ENCODE assay signal across 1 cellular context in the genomic region with DNA sequence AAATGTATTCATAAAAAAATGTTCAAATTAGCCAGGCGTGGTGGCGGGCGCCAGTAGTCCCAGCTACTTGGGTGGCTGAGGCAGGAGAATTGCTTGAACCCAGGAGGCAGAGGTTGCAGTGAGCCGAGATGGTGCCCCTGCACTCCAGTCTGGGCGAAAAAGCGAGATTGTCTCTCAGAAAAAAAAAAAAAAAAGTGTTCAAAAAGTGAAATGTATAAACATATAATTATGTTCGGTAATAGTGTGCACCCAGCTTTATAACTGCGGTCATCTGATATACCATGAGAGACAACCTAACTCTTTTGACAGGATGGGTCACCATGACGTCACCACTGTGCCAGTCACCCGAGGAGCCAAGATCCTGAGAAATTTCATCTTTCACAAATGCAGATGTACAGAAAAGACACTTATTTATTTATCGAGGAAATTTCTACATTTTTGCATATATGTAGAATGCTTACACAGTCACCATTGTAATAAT.
TF ChIP-seq lines count a peak whose summit lies in the region.

No MANE protein-coding gene starts in this region.

TF ChIP-seq in HEK293, 187 proteins besides CTCF, POLR2A, EP300 and RAD21 (continued from another document and continues in another):
- TF ChIP-seq, protein P1, sequence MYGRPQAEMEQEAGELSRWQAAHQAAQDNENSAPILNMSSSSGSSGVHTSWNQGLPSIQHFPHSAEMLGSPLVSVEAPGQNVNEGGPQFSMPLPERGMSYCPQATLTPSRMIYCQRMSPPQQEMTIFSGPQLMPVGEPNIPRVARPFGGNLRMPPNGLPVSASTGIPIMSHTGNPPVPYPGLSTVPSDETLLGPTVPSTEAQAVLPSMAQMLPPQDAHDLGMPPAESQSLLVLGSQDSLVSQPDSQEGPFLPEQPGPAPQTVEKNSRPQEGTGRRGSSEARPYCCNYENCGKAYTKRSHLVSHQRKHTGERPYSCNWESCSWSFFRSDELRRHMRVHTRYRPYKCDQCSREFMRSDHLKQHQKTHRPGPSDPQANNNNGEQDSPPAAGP (tag by site-specific recombination; IDR thresholded peaks at IDR 0.05) = no peak
- peak; percentile 2 for TF ChIP-seq ZBTB20 (tag by site-specific recombination; IDR thresholded peaks at IDR 0.05)
- no peak for TF ChIP-seq ZNF521 (tag by site-specific recombination; IDR thresholded peaks at IDR 0.05)
- TF ChIP-seq ZNF571 (tag by site-specific recombination; IDR thresholded peaks at IDR 0.05) = no peak
- no peak for TF ChIP-seq ZNF202 (tag by site-specific recombination; IDR thresholded peaks at IDR 0.05; ENCODE audit: borderline replicate concordance)
- no peak for TF ChIP-seq PATZ1 (tag by site-specific recombination; IDR thresholded peaks at IDR 0.05)
- TF ChIP-seq ZNF114 (tag by site-specific recombination; IDR thresholded peaks at IDR 0.05) = no peak
- no peak for TF ChIP-seq ZNF48 (tag by site-specific recombination; IDR thresholded peaks at IDR 0.05)
- no peak for TF ChIP-seq GLI4 (tag by site-specific recombination; IDR thresholded peaks at IDR 0.05)
- TF ChIP-seq, protein P2, sequence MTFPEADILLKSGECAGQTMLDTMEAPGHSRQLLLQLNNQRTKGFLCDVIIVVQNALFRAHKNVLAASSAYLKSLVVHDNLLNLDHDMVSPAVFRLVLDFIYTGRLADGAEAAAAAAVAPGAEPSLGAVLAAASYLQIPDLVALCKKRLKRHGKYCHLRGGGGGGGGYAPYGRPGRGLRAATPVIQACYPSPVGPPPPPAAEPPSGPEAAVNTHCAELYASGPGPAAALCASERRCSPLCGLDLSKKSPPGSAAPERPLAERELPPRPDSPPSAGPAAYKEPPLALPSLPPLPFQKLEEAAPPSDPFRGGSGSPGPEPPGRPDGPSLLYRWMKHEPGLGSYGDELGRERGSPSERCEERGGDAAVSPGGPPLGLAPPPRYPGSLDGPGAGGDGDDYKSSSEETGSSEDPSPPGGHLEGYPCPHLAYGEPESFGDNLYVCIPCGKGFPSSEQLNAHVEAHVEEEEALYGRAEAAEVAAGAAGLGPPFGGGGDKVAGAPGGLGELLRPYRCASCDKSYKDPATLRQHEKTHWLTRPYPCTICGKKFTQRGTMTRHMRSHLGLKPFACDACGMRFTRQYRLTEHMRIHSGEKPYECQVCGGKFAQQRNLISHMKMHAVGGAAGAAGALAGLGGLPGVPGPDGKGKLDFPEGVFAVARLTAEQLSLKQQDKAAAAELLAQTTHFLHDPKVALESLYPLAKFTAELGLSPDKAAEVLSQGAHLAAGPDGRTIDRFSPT (tag by site-specific recombination; IDR thresholded peaks at IDR 0.05) = no peak
- TF ChIP-seq, protein P3, sequence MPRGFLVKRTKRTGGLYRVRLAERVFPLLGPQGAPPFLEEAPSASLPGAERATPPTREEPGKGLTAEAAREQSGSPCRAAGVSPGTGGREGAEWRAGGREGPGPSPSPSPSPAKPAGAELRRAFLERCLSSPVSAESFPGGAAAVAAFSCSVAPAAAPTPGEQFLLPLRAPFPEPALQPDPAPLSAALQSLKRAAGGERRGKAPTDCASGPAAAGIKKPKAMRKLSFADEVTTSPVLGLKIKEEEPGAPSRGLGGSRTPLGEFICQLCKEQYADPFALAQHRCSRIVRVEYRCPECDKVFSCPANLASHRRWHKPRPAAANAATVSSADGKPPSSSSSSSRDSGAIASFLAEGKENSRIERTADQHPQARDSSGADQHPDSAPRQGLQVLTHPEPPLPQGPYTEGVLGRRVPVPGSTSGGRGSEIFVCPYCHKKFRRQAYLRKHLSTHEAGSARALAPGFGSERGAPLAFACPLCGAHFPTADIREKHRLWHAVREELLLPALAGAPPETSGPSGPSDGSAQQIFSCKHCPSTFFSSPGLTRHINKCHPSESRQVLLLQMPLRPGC (tag by site-specific recombination; IDR thresholded peaks at IDR 0.05) = no peak
- TF ChIP-seq ZNF121 (tag by site-specific recombination; IDR thresholded peaks at IDR 0.05) = no peak
- TF ChIP-seq ZBTB48 (tag by site-specific recombination; IDR thresholded peaks at IDR 0.05) = no peak
- TF ChIP-seq, protein P4, sequence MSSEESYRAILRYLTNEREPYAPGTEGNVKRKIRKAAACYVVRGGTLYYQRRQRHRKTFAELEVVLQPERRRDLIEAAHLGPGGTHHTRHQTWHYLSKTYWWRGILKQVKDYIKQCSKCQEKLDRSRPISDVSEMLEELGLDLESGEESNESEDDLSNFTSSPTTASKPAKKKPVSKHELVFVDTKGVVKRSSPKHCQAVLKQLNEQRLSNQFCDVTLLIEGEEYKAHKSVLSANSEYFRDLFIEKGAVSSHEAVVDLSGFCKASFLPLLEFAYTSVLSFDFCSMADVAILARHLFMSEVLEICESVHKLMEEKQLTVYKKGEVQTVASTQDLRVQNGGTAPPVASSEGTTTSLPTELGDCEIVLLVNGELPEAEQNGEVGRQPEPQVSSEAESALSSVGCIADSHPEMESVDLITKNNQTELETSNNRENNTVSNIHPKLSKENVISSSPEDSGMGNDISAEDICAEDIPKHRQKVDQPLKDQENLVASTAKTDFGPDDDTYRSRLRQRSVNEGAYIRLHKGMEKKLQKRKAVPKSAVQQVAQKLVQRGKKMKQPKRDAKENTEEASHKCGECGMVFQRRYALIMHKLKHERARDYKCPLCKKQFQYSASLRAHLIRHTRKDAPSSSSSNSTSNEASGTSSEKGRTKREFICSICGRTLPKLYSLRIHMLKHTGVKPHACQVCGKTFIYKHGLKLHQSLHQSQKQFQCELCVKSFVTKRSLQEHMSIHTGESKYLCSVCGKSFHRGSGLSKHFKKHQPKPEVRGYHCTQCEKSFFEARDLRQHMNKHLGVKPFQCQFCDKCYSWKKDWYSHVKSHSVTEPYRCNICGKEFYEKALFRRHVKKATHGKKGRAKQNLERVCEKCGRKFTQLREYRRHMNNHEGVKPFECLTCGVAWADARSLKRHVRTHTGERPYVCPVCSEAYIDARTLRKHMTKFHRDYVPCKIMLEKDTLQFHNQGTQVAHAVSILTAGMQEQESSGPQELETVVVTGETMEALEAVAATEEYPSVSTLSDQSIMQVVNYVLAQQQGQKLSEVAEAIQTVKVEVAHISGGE (tag by site-specific recombination; conservative IDR thresholded peaks at IDR 0.05; ENCODE audit: low read depth) = no peak
- TF ChIP-seq ZNF510 (tag by site-specific recombination; IDR thresholded peaks at IDR 0.05; ENCODE audit: insufficient replicate concordance) = no peak
- TF ChIP-seq, protein P5, sequence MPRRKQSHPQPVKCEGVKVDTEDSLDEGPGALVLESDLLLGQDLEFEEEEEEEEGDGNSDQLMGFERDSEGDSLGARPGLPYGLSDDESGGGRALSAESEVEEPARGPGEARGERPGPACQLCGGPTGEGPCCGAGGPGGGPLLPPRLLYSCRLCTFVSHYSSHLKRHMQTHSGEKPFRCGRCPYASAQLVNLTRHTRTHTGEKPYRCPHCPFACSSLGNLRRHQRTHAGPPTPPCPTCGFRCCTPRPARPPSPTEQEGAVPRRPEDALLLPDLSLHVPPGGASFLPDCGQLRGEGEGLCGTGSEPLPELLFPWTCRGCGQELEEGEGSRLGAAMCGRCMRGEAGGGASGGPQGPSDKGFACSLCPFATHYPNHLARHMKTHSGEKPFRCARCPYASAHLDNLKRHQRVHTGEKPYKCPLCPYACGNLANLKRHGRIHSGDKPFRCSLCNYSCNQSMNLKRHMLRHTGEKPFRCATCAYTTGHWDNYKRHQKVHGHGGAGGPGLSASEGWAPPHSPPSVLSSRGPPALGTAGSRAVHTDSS (tag by site-specific recombination; IDR thresholded peaks at IDR 0.05) = no peak
- TF ChIP-seq, protein P6, sequence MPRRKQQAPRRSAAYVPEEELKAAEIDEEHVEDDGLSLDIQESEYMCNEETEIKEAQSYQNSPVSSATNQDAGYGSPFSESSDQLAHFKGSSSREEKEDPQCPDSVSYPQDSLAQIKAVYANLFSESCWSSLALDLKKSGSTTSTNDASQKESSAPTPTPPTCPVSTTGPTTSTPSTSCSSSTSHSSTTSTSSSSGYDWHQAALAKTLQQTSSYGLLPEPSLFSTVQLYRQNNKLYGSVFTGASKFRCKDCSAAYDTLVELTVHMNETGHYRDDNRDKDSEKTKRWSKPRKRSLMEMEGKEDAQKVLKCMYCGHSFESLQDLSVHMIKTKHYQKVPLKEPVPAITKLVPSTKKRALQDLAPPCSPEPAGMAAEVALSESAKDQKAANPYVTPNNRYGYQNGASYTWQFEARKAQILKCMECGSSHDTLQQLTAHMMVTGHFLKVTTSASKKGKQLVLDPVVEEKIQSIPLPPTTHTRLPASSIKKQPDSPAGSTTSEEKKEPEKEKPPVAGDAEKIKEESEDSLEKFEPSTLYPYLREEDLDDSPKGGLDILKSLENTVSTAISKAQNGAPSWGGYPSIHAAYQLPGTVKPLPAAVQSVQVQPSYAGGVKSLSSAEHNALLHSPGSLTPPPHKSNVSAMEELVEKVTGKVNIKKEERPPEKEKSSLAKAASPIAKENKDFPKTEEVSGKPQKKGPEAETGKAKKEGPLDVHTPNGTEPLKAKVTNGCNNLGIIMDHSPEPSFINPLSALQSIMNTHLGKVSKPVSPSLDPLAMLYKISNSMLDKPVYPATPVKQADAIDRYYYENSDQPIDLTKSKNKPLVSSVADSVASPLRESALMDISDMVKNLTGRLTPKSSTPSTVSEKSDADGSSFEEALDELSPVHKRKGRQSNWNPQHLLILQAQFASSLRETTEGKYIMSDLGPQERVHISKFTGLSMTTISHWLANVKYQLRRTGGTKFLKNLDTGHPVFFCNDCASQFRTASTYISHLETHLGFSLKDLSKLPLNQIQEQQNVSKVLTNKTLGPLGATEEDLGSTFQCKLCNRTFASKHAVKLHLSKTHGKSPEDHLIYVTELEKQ (tag by site-specific recombination; IDR thresholded peaks at IDR 0.05; ENCODE audit: borderline replicate concordance) = no peak
- TF ChIP-seq RBAK (tag by site-specific recombination; IDR thresholded peaks at IDR 0.05) = no peak
- TF ChIP-seq ZNF10 (tag by site-specific recombination; IDR thresholded peaks at IDR 0.05) = no peak
- no peak for TF ChIP-seq ZNF777 (tag by site-specific recombination; IDR thresholded peaks at IDR 0.05; ENCODE audit: borderline replicate concordance)
- no peak for TF ChIP-seq SP2 (tag by site-specific recombination; IDR thresholded peaks at IDR 0.05)
- TF ChIP-seq ZNF747 (tag by site-specific recombination; IDR thresholded peaks at IDR 0.05) = no peak
- no peak for TF ChIP-seq ZNF548 (tag by site-specific recombination; IDR thresholded peaks at IDR 0.05)
- TF ChIP-seq ZNF16 (tag by site-specific recombination; IDR thresholded peaks at IDR 0.05; ENCODE audit: low read depth) = no peak
- no peak for TF ChIP-seq ZSCAN30 (tag by site-specific recombination; IDR thresholded peaks at IDR 0.05)
- no peak for TF ChIP-seq MYNN (tag by site-specific recombination; IDR thresholded peaks at IDR 0.05; ENCODE audit: borderline replicate concordance)
- TF ChIP-seq ZNF350 (tag by site-specific recombination; IDR thresholded peaks at IDR 0.05) = no peak
- TF ChIP-seq, protein P7, sequence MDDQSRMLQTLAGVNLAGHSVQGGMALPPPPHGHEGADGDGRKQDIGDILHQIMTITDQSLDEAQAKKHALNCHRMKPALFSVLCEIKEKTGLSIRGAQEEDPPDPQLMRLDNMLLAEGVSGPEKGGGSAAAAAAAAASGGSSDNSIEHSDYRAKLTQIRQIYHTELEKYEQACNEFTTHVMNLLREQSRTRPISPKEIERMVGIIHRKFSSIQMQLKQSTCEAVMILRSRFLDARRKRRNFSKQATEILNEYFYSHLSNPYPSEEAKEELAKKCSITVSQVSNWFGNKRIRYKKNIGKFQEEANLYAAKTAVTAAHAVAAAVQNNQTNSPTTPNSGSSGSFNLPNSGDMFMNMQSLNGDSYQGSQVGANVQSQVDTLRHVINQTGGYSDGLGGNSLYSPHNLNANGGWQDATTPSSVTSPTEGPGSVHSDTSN (CRISPR knock-in tag; IDR thresholded peaks at IDR 0.05) = no peak
- TF ChIP-seq ZNF433 (tag by site-specific recombination; IDR thresholded peaks at IDR 0.05; ENCODE audit: low read depth) = no peak
- TF ChIP-seq ZNF416 (tag by site-specific recombination; IDR thresholded peaks at IDR 0.05) = no peak
- TF ChIP-seq, protein P8, sequence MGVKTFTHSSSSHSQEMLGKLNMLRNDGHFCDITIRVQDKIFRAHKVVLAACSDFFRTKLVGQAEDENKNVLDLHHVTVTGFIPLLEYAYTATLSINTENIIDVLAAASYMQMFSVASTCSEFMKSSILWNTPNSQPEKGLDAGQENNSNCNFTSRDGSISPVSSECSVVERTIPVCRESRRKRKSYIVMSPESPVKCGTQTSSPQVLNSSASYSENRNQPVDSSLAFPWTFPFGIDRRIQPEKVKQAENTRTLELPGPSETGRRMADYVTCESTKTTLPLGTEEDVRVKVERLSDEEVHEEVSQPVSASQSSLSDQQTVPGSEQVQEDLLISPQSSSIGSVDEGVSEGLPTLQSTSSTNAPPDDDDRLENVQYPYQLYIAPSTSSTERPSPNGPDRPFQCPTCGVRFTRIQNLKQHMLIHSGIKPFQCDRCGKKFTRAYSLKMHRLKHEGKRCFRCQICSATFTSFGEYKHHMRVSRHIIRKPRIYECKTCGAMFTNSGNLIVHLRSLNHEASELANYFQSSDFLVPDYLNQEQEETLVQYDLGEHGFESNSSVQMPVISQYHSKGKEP (tag by site-specific recombination; IDR thresholded peaks at IDR 0.05) = no peak
- TF ChIP-seq ZNF768 (tag by site-specific recombination; IDR thresholded peaks at IDR 0.05) = no peak
- TF ChIP-seq KLF16 (tag by site-specific recombination; IDR thresholded peaks at IDR 0.05) = peak; percentile 63; the same call in 1 of the 2 replicates
